ENCODE assay signal across 8 cellular contexts in genomic region chr6:5135783-5136376, GRCh38. TPM values are rescaled to one million over a fixed set of nuclear protein-coding genes. Genes with fewer than 3 reads are reported as not detected.
A peak's percentile ranks its signal among the peaks of the same experiment; 100 is the strongest.
DNase-seq lines count a peak whose midpoint lies in the region; ATAC-seq and TF ChIP-seq lines count a peak whose summit lies in the region.

No MANE protein-coding gene starts in this region.

- H3K36me3 Mint-ChIP-seq in activated naive CD8-positive, alpha-beta T cell treated with anti-CD3 and anti-CD28 coated beads, Interleukin-2, amount 10 ng/mL, durations not matched to agents 7 days and 5 days, result no peaks in the 10 kb centered on the region

- no peaks in the 10 kb centered on the region for H3K27me3 Mint-ChIP-seq in activated naive CD8-positive, alpha-beta T cell treated with anti-CD3 and anti-CD28 coated beads, Interleukin-2, amount 10 ng/mL, durations not matched to agents 7 days and 5 days

- TF ChIP-seq POLR2A in HCT116 (IDR thresholded peaks at IDR 0.05; ENCODE audit: borderline replicate concordance, extremely low read depth, insufficient read depth, insufficient read length), result no peak

- no peaks in the 10 kb centered on the region for H3K4me1 ChIP-seq in HCT116 (ENCODE audit: control insufficient read depth in 1 of 2, insufficient read depth in 2 of 2, low read length in 2 of 2)
- peaks cover 0 to 11% of the 10 kb centered on the region in 2 donors for H3K4me1 ChIP-seq in left lung

- DNase-seq in CD1c-positive myeloid dendritic cell (ENCODE audit: extremely low spot score) (peak; percentile 35), HCT116 (ENCODE audit: low read depth, low spot score) (peak; percentile 27), RWPE1 (ENCODE audit: low spot score) (no peak), left lung (no peak), HEK293T (ENCODE audit: extremely low spot score) (no peak)
- no peak for DNase-seq in activated naive CD8-positive, alpha-beta T cell treated with anti-CD3 and anti-CD28 coated beads, Interleukin-2, amount 10 ng/mL, durations not matched to agents 7 days and 5 days
- DNase-seq in stimulated activated naive CD4-positive, alpha-beta T cell (lab: John Stamatoyannopoulos, UW), result peak in 4 of 6 experiments; percentile 2 to 42 (median 28)

- no peak overlapping the region for H3K27ac ChIP-seq in HCT116 (ENCODE audit: low read depth, low read length)
- H3K27ac ChIP-seq in RWPE1, result no peak overlapping the region
- H3K27ac ChIP-seq in left lung, result no peak overlapping the region

- H3K27ac Mint-ChIP-seq in activated naive CD8-positive, alpha-beta T cell treated with anti-CD3 and anti-CD28 coated beads, Interleukin-2, amount 10 ng/mL, durations not matched to agents 7 days and 5 days, result no peak overlapping the region

- no peaks in the 10 kb centered on the region for H3K9me3 ChIP-seq in HCT116 (ENCODE audit: control insufficient read depth in 1 of 2, insufficient read depth in 1 of 2, low read depth in 1 of 2, low read length in 2 of 2)
- H3K9me3 ChIP-seq in left lung, result no peaks in the 10 kb centered on the region

- no peaks in the 10 kb centered on the region for H3K27me3 ChIP-seq in HCT116 (ENCODE audit: insufficient read depth, low read length)
- no peaks in the 10 kb centered on the region for H3K27me3 ChIP-seq in left lung

- CTCF ChIA-PET in HCT116 (lab: Charles Lee), result no interaction called here
- CTCF ChIA-PET in RWPE1 (lab: Yijun Ruan, JAX), result no interaction called here
- CTCF ChIA-PET in HEK293T (lab: Yijun Ruan, JAX), result interaction anchor here (0.6 kb wide), 1 partner anchor 19 kb away, joined by 4 read pairs; no protein-coding TSS in a partner anchor

- peak; percentile 97 for ATAC-seq in HCT116
- peak; percentile 50 for ATAC-seq in activated naive CD8-positive, alpha-beta T cell treated with anti-CD3 and anti-CD28 coated beads, Interleukin-2, amount 10 ng/mL, durations not matched to agents 7 days and 5 days (ENCODE audit: low read depth)
- ATAC-seq in left lung, result no peak
- no peak for ATAC-seq in HG03280 (IDR thresholded peaks at IDR 0.05; ENCODE audit: unreplicated experiment)

- H3K4me3 ChIP-seq in HCT116 (replicated peaks in 1 of 2; ENCODE audit: low read depth in 1 of 2, low read length in 2 of 2) (no peak overlapping the region), left lung (no peak overlapping the region)

- no peaks in the 10 kb centered on the region for H3K79me2 ChIP-seq in HCT116 (ENCODE audit: insufficient read depth, low read length)

- RAD21 ChIA-PET in HCT116 (lab: Charles Lee; ENCODE audit: low non-redundant PET in 1 of 2, low total read pairs in 2 of 2, uncharacterized antibody in 2 of 2, unreplicated experiment in 2 of 2), result no interaction called here

- no peaks in the 10 kb centered on the region for H3K9me3 Mint-ChIP-seq in activated naive CD8-positive, alpha-beta T cell treated with anti-CD3 and anti-CD28 coated beads, Interleukin-2, amount 10 ng/mL, durations not matched to agents 7 days and 5 days

- H3K9ac ChIP-seq in HCT116 (ENCODE audit: low read length), result no peak overlapping the region

- no peak overlapping the region for H3K4me2 ChIP-seq in HCT116 (ENCODE audit: low read length)

- no peak overlapping the region for H3K4me3 Mint-ChIP-seq in activated naive CD8-positive, alpha-beta T cell treated with anti-CD3 and anti-CD28 coated beads, Interleukin-2, amount 10 ng/mL, durations not matched to agents 7 days and 5 days

- H3K9me2 ChIP-seq in HCT116 (ENCODE audit: insufficient read depth), result no peaks in the 10 kb centered on the region

- H3K4me1 Mint-ChIP-seq in activated naive CD8-positive, alpha-beta T cell treated with anti-CD3 and anti-CD28 coated beads, Interleukin-2, amount 10 ng/mL, durations not matched to agents 7 days and 5 days, result peaks cover 11% of the 10 kb centered on the region

- POLR2A ChIA-PET in HCT116 (lab: Charles Lee), result no interaction called here
- POLR2A ChIA-PET in RWPE1 (lab: Yijun Ruan, JAX; ENCODE audit: low non-redundant PET), result no interaction called here
- POLR2A ChIA-PET in activated naive CD8-positive, alpha-beta T cell treated with anti-CD3 and anti-CD28 coated beads, Interleukin-2, amount 10 ng/mL, durations not matched to agents 7 days and 5 days (lab: Charles Lee), result no interaction called here
- POLR2A ChIA-PET in HEK293T (lab: Yijun Ruan, JAX), result no interaction called here

- no peaks in the 10 kb centered on the region for H3K36me3 ChIP-seq in HCT116 (ENCODE audit: control insufficient read depth in 1 of 2, insufficient read depth in 2 of 2, low read length in 2 of 2)
- H3K36me3 ChIP-seq in left lung, result no peaks in the 10 kb centered on the region

- intact Hi-C loops in HCT116 (cut with micrococcal nuclease), result no loop called here
- intact Hi-C loops in left lung (cut with DNase I), result no loop called here

- peak; percentile 41 for TF ChIP-seq RAD21 in HCT116 (IDR thresholded peaks at IDR 0.05; ENCODE audit: low read depth)

- no TSS peak for BruUV-seq in HCT116 (replicated peaks; lab: Mats Ljungman, UMichigan)

- H2AFZ ChIP-seq in HCT116 (ENCODE audit: low read depth, low read length, poor library complexity, severe bottlenecking), result no peak overlapping the region

- peak; percentile 32 to 86 (median 81); a peak in 5 of 6 replicates for TF ChIP-seq CTCF in HCT116 (IDR thresholded peaks at IDR 0.05 in 2 of 3, conservative IDR thresholded peaks at IDR 0.05 in 1 of 3; ENCODE audit: borderline replicate concordance in 1 of 3, insufficient read depth in 1 of 3, low read depth in 2 of 3, low read length in 2 of 3)
- TF ChIP-seq CTCF in RWPE1 (conservative IDR thresholded peaks at IDR 0.05; ENCODE audit: low read depth), result peak; percentile 64
- peak; percentile 49 to 68 for TF ChIP-seq CTCF in left lung (IDR thresholded peaks at IDR 0.05)

- no peaks in the 10 kb centered on the region for H4K20me1 ChIP-seq in HCT116 (ENCODE audit: insufficient read depth)

TF ChIP-seq in HCT116, 20 proteins besides CTCF, POLR2A, EP300 and RAD21 (continues in another document):
- TF ChIP-seq SIN3A (IDR thresholded peaks at IDR 0.05; ENCODE audit: low read depth), result no peak
- TF ChIP-seq FOSL1 (IDR thresholded peaks at IDR 0.05; ENCODE audit: low read depth), result no peak
- TF ChIP-seq REST (IDR thresholded peaks at IDR 0.05; ENCODE audit: low read depth), result no peak
- TF ChIP-seq ELF1 (IDR thresholded peaks at IDR 0.05; ENCODE audit: borderline replicate concordance, low read depth), result no peak

TF ChIP-seq in HEK293T, 16 proteins besides CTCF, POLR2A, EP300 and RAD21:
- TF ChIP-seq ARNT (IDR thresholded peaks at IDR 0.05), result no peak
- no peak for TF ChIP-seq ZNF384 (IDR thresholded peaks at IDR 0.05)
- TF ChIP-seq BHLHE40 (IDR thresholded peaks at IDR 0.05; ENCODE audit: borderline replicate concordance), result no peak
- no peak for TF ChIP-seq FOXM1 (IDR thresholded peaks at IDR 0.05; ENCODE audit: borderline replicate concordance)
- no peak for TF ChIP-seq SUZ12 (IDR thresholded peaks at IDR 0.05)
- TF ChIP-seq PKNOX1 (IDR thresholded peaks at IDR 0.05), result no peak
- no peak for TF ChIP-seq L3MBTL2 (conservative IDR thresholded peaks at IDR 0.05)
- TF ChIP-seq ELF4 (IDR thresholded peaks at IDR 0.05), result no peak
- no peak for TF ChIP-seq FOXA1 (IDR thresholded peaks at IDR 0.05)
- no peak for TF ChIP-seq NFRKB (IDR thresholded peaks at IDR 0.05)
- TF ChIP-seq CTBP1 (IDR thresholded peaks at IDR 0.05; ENCODE audit: borderline replicate concordance), result no peak
- TF ChIP-seq FOXK2 (IDR thresholded peaks at IDR 0.05), result no peak
- TF ChIP-seq TARDBP (IDR thresholded peaks at IDR 0.05), result no peak
- TF ChIP-seq SP1 (IDR thresholded peaks at IDR 0.05), result no peak
- TF ChIP-seq HDGF (IDR thresholded peaks at IDR 0.05; ENCODE audit: borderline replicate concordance), result no peak
- no peak for TF ChIP-seq LEF1 (IDR thresholded peaks at IDR 0.05; ENCODE audit: borderline replicate concordance)
TF ChIP-seq in HEK293T: peak in this region for 0.

RNA-seq across cellular contexts. Expression of gene PPP1R3G, which starts 50.7 kb away (rescaled TPM):
- 0.27 TPM for total RNA-seq in HCT116 (2021; ENCODE audit: unreplicated experiment)
- polyA plus RNA-seq in HCT116 (2012), result 0.30 and 0.31 TPM in 2 replicates
- total RNA-seq in activated naive CD8-positive, alpha-beta T cell treated with anti-CD3 and anti-CD28 coated beads, Interleukin-2, amount 10 ng/mL, durations not matched to agents 7 days and 5 days, result under 1 TPM; 0.11 to 0.17 TPM
- total RNA-seq in left lung, result under 1 TPM; 0.17 to 0.26 TPM

Comparison
In these comparisons a context has a peak if more than half of its experiments do, and no peak if none do; other contexts are left out.
1. DNase-seq: peak in CD1c-positive myeloid dendritic cell (single experiment), HCT116 (single experiment) and stimulated activated naive CD4-positive, alpha-beta T cell (4 of 6); none in RWPE1 (single experiment), activated naive CD8-positive, alpha-beta T cell treated with anti-CD3 and anti-CD28 coated beads, Interleukin-2, amount 10 ng/mL, durations not matched to agents 7 days and 5 days (single experiment), left lung (0 of 2) and HEK293T (single experiment).
2. ATAC-seq: peak in HCT116 (single experiment) and activated naive CD8-positive, alpha-beta T cell treated with anti-CD3 and anti-CD28 coated beads, Interleukin-2, amount 10 ng/mL, durations not matched to agents 7 days and 5 days (single experiment); none in left lung (single experiment) and HG03280 (single experiment).
3. Peak in every context shown above with its lines, with median percentiles within 50 percentile points of each other: CTCF ChIP-seq.